ENCODE assay signal across 1 cellular context in genomic region chr10:101006593-101007098, GRCh38.
A peak's percentile ranks its signal among the peaks of the same experiment; 100 is the strongest.
TF ChIP-seq lines count a peak whose summit lies in the region.

No MANE protein-coding gene starts in this region.

TF ChIP-seq in HepG2, 621 proteins besides CTCF, POLR2A, EP300 and RAD21:
- TF ChIP-seq MTERF4 (CRISPR knock-in tag; IDR thresholded peaks at IDR 0.05) (no peak), RBFOX2 (IDR thresholded peaks at IDR 0.05; ENCODE audit: low read depth, low read length) (peak; percentile 84), KIAA2018 (CRISPR knock-in tag; IDR thresholded peaks at IDR 0.05; ENCODE audit: borderline replicate concordance) (no peak), PAXIP1 (CRISPR knock-in tag; conservative IDR thresholded peaks at IDR 0.05) (no peak), ZNF224 (CRISPR knock-in tag; IDR thresholded peaks at IDR 0.05) (no peak), AGO2 (optimal IDR thresholded peaks at IDR 0.05; ENCODE audit: low read depth, low read length) (peak; percentile 95), CCAR2 (optimal IDR thresholded peaks at IDR 0.05; ENCODE audit: low read depth, low read length) (no peak), ZBTB38 (CRISPR knock-in tag; IDR thresholded peaks at IDR 0.05) (peak; percentile 93), ZNF670 (CRISPR knock-in tag; IDR thresholded peaks at IDR 0.05; ENCODE audit: borderline replicate concordance) (no peak), ATM (IDR thresholded peaks at IDR 0.05; ENCODE audit: borderline replicate concordance) (no peak), GLMP (CRISPR knock-in tag; IDR thresholded peaks at IDR 0.05; ENCODE audit: borderline replicate concordance) (no peak), ZNF687 (CRISPR knock-in tag; IDR thresholded peaks at IDR 0.05) (peak; percentile 33; the same call in 1 of the 2 replicates), ZFP36L1 (CRISPR knock-in tag; IDR thresholded peaks at IDR 0.05) (no peak), FOXM1 (CRISPR knock-in tag; IDR thresholded peaks at IDR 0.05) (no peak), ZBTB33 (CRISPR knock-in tag; IDR thresholded peaks at IDR 0.05) (peak; percentile 95), HNRNPL (IDR thresholded peaks at IDR 0.05; ENCODE audit: low read depth, low read length) (peak; percentile 92), JUNB (CRISPR knock-in tag; IDR thresholded peaks at IDR 0.05; ENCODE audit: borderline replicate concordance) (no peak), KLF6 (CRISPR knock-in tag; IDR thresholded peaks at IDR 0.05) (no peak)
